Comparison of ENCODE assay signal across 27 cellular contexts in genomic region chr3:42631650-42632049, GRCh38. TPM values are rescaled to one million over a fixed set of nuclear protein-coding genes. Genes with fewer than 3 reads are reported as not detected.
DNase-seq lines count a peak whose midpoint lies in the region; ATAC-seq and TF ChIP-seq lines count a peak whose summit lies in the region.
"Had no signal": no experiment of that assay in that cellular context is flagged by ENCODE, and none has a peak within 500 bp of the region (broad histone marks: within the 10 kb centered on the region; RNA-seq: fewer than 3 reads in every experiment).

No MANE protein-coding gene starts in this region.

- H3K27ac ChIP-seq in HUES64 (ENCODE audit: low read depth, low read length) (peak overlapping the region; percentile 81; the same call in 1 of the 2 replicates), gastrocnemius medialis (peak overlapping the region; percentile 16 to 64 (median 43))
- H3K27ac ChIP-seq: stomach, VCaP had no signal

- no peak overlapping the region for H3K4me3 Mint-ChIP-seq in activated T-cell treated with anti-CD3 and anti-CD28 coated beads, Interleukin-2, amount 50 U/mL, for 24 hours
- H3K4me3 Mint-ChIP-seq in endothelial cell (ENCODE audit: unreplicated experiment): no peak overlapping the region
- H3K4me3 Mint-ChIP-seq: activated naive CD8-positive, alpha-beta T cell; memory B cell; T-helper 1 cell treated with Interleukin-12 subunit alpha and Interleukin-12 subunit beta and Interleukin-4 antibody, amounts not matched to agents 30 μg/mL and 1 μg/mL, for 36 hours had no signal

- in situ Hi-C loops in gastrocnemius medialis (cut with MboI; ENCODE audit: low sequenced_read_pairs in 4 of 4): no loop called here

- no peaks in the 10 kb centered on the region for H3K9me3 Mint-ChIP-seq in activated T-cell treated with anti-CD3 and anti-CD28 coated beads, Interleukin-2, amount 50 U/mL, for 24 hours
- H3K9me3 Mint-ChIP-seq in endothelial cell (ENCODE audit: unreplicated experiment): no peaks in the 10 kb centered on the region
- H3K9me3 Mint-ChIP-seq: memory B cell; T-helper 1 cell treated with Interleukin-12 subunit alpha and Interleukin-12 subunit beta and Interleukin-4 antibody, amounts not matched to agents 30 μg/mL and 1 μg/mL, for 36 hours had no signal

- DNase-seq in activated T-cell treated with anti-CD3 and anti-CD28 coated beads, Interleukin-2, amount 50 U/mL, for 24 hours: no peak
- DNase-seq in activated T-cell treated with anti-CD3 and anti-CD28 coated beads for 4 hours (no peak), endothelial cell (ENCODE audit: low spot score) (no peak), gastrocnemius medialis (no peak), NCI-H748 treated with DMSO at 0.1 percent for 48 hours (lab: John Stamatoyannopoulos, UW) (no peak), HPDE6-E6E7 (ENCODE audit: extremely low spot score) (no peak), cardiac septum (ENCODE audit: low spot score) (no peak)
- DNase-seq: activated CD4-positive, alpha-beta T cell treated with anti-CD3 and anti-CD28 coated beads, Interleukin-2, amount 50 U/mL, for 4 hours; BE2C; Caco-2; DND-41; effector CD8-positive, alpha-beta T cell; left cardiac atrium; MG63; NCI-H1436 treated with DMSO at 0.1 percent for 48 hours; NCI-H510A treated with DMSO at 0.1 percent for 48 hours; occipital lobe; stomach; trophoblast cell had no signal

- peaks cover 30% of the 10 kb centered on the region for H3K4me1 ChIP-seq in HUES64 (ENCODE audit: insufficient read depth, low read length)
- H3K4me1 ChIP-seq in gastrocnemius medialis: peaks cover 0 to 7% of the 10 kb centered on the region in 2 donors
- H3K4me1 ChIP-seq: BE2C, Caco-2 had no signal

- no peaks in the 10 kb centered on the region for H3K9me3 ChIP-seq in HUES64 (ENCODE audit: insufficient read depth, low read depth, low read length)
- H3K9me3 ChIP-seq in gastrocnemius medialis: no peaks in the 10 kb centered on the region
- H3K9me3 ChIP-seq: BE2C, Caco-2, MG63, stomach had no signal

- TF ChIP-seq POLR2A in gastrocnemius medialis (IDR thresholded peaks at IDR 0.05): no peak

- peak overlapping the region; percentile 60 for H3K27ac Mint-ChIP-seq in activated T-cell treated with anti-CD3 and anti-CD28 coated beads, Interleukin-2, amount 50 U/mL, for 24 hours
- H3K27ac Mint-ChIP-seq in endothelial cell (ENCODE audit: unreplicated experiment): peak overlapping the region; percentile 13
- H3K27ac Mint-ChIP-seq: activated naive CD8-positive, alpha-beta T cell; T-helper 1 cell treated with Interleukin-12 subunit alpha and Interleukin-12 subunit beta and Interleukin-4 antibody, amounts not matched to agents 30 μg/mL and 1 μg/mL, for 36 hours had no signal

- H3K4me3 ChIP-seq in HUES64 (ENCODE audit: low read length): no peak overlapping the region
- no peak overlapping the region for H3K4me3 ChIP-seq in gastrocnemius medialis
- H3K4me3 ChIP-seq: MG63, stomach had no signal

- H3K36me3 ChIP-seq in HUES64 (ENCODE audit: insufficient read depth, low read length) (peaks cover 94% of the 10 kb centered on the region), gastrocnemius medialis (peaks cover 4 to 64% of the 10 kb centered on the region in 2 donors)

- H3K36me3 Mint-ChIP-seq in activated T-cell treated with anti-CD3 and anti-CD28 coated beads, Interleukin-2, amount 50 U/mL, for 24 hours (ENCODE audit: low read depth): peaks cover 71% of the 10 kb centered on the region
- H3K36me3 Mint-ChIP-seq in endothelial cell (ENCODE audit: low read depth, unreplicated experiment): peaks cover 39% of the 10 kb centered on the region

- H3K27me3 Mint-ChIP-seq in activated T-cell treated with anti-CD3 and anti-CD28 coated beads, Interleukin-2, amount 50 U/mL, for 24 hours: no peaks in the 10 kb centered on the region
- H3K27me3 Mint-ChIP-seq in endothelial cell (ENCODE audit: unreplicated experiment): no peaks in the 10 kb centered on the region
- H3K27me3 Mint-ChIP-seq: activated naive CD8-positive, alpha-beta T cell; memory B cell had no signal

- intact Hi-C loops in gastrocnemius medialis (cut with DNase I; ENCODE audit: low total_unique reads) (no loop called here), cardiac septum (cut with DNase I) (no loop called here)

- 65% methylated on average over 1 of the region's 1 CpG for WGBS in HUES64

- no peaks in the 10 kb centered on the region for H3K27me3 ChIP-seq in HUES64 (ENCODE audit: insufficient read depth, low read length)
- no peaks in the 10 kb centered on the region for H3K27me3 ChIP-seq in gastrocnemius medialis
- H3K27me3 ChIP-seq: BE2C, MG63, stomach had no signal

- peaks cover 28% of the 10 kb centered on the region for H3K4me1 Mint-ChIP-seq in activated T-cell treated with anti-CD3 and anti-CD28 coated beads, Interleukin-2, amount 50 U/mL, for 24 hours (ENCODE audit: low read depth)
- peaks cover 6% of the 10 kb centered on the region for H3K4me1 Mint-ChIP-seq in endothelial cell (ENCODE audit: unreplicated experiment)
- H3K4me1 Mint-ChIP-seq: memory B cell had no signal

- TF ChIP-seq CTCF in endothelial cell (IDR thresholded peaks at IDR 0.05; ENCODE audit: unreplicated experiment) (no peak), gastrocnemius medialis (IDR thresholded peaks at IDR 0.05 in 4 of 5, conservative IDR thresholded peaks at IDR 0.05 in 1 of 5) (no peak)

- H3K9ac ChIP-seq in HUES64 (ENCODE audit: low read depth, low read length): no peak overlapping the region

- ATAC-seq in gastrocnemius medialis: peak; percentile 13 to 15
- ATAC-seq: left cardiac atrium had no signal

RNA-seq across cellular contexts. Expression of gene ZBTB47, which starts 21.8 kb away (rescaled TPM):
- polyA plus RNA-seq in HUES64 (2013, experiment 1 of 2): 2.4 TPM
- polyA plus RNA-seq in HUES64 (2013, experiment 2 of 2): 2.9 TPM
- total RNA-seq in endothelial cell (ENCODE audit: unreplicated experiment) (20.5 TPM), gastrocnemius medialis (100 to 1,000 TPM; 141 to 256 (median 167) TPM), cardiac septum (202 TPM)

RNA-seq across cellular contexts. Expression of gene NKTR, which starts 31.2 kb away (rescaled TPM):
- 29.4 TPM for polyA plus RNA-seq in HUES64 (2013, experiment 1 of 2)
- polyA plus RNA-seq in HUES64 (2013, experiment 2 of 2): 33.5 TPM
- total RNA-seq in endothelial cell (ENCODE audit: unreplicated experiment) (118 TPM), gastrocnemius medialis (10 to 100 TPM; 10.0 to 56.6 (median 13.6) TPM), cardiac septum (35.1 TPM)

RNA-seq across cellular contexts. Expression of gene SS18L2, which starts 41.0 kb away (rescaled TPM):
- polyA plus RNA-seq in HUES64 (2013, experiment 1 of 2): 75.4 TPM
- polyA plus RNA-seq in HUES64 (2013, experiment 2 of 2): 78.7 TPM
- 75.1 TPM for total RNA-seq in endothelial cell (ENCODE audit: unreplicated experiment)
- 10 to 100 TPM; 12.0 to 30.0 (median 15.5) TPM for total RNA-seq in gastrocnemius medialis
- 9.6 TPM for total RNA-seq in cardiac septum

RNA-seq across cellular contexts. Expression of gene SEC22C, which starts 49.9 kb away (rescaled TPM):
- 28.0 TPM for polyA plus RNA-seq in HUES64 (2013, experiment 1 of 2)
- 31.2 TPM for polyA plus RNA-seq in HUES64 (2013, experiment 2 of 2)
- 49.6 TPM for total RNA-seq in endothelial cell (ENCODE audit: unreplicated experiment)
- 10 to 100 TPM; 35.5 to 54.6 (median 40.6) TPM for total RNA-seq in gastrocnemius medialis
- 31.5 TPM for total RNA-seq in cardiac septum

RNA-seq across cellular contexts. Expression of gene KLHL40, which starts 53.7 kb away (rescaled TPM):
- not detected for polyA plus RNA-seq in HUES64 (2013, experiment 1 of 2)
- not detected for polyA plus RNA-seq in HUES64 (2013, experiment 2 of 2)
- total RNA-seq in endothelial cell (ENCODE audit: unreplicated experiment) (not detected), gastrocnemius medialis (100 to 1,000 TPM; 197 to 682 (median 397) TPM), cardiac septum (0.57 TPM)
- total RNA-seq: A172, astrocyte, Caco-2, occipital lobe, SK-MEL-5 had no signal
